Comparison of ENCODE assay signal across 8 cellular contexts in the genomic region with DNA sequence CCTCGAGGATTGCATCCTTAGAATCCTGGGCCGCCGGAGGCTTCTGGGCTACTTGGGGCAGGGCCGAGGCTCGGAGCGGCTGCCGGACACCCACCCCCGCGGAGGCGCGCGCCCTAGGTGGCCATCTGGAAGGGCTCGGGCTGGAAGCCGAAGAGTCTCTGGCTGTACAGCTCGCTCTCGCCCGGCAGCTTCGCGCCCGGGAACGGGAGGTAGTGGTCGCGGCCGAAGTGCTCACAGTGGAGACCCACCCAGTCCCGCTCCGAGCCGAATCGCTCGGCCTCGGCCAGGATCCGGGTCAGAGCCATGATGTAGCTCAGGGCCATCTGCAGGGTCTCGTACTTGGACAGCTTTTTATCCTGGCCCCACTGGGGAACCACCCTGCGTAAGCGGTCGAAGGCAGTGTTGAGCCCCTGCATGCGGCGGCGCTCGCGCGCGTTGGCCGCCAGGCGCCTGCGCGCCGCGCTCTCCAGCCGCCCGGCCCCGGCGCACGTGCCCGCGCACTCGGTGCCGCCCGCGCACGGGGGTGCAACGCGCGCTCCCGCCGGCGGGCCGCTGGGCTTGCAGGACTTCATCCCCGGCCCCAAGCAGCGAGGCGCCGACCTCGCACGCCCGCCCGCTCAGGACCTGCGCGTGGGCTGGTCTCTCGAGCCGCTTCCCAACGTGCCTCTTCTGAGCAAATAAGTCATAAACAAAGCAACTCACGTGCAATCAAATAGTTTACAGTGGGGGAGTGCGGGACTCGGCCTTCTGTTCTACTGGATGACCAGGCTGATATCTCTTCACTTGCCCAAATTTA. TPM values are rescaled to one million over a fixed set of nuclear protein-coding genes. Genes with fewer than 3 reads are reported as not detected.
DNase-seq lines count a peak whose midpoint lies in the region; ATAC-seq, FAIRE-seq and TF ChIP-seq lines count a peak whose summit lies in the region.

No MANE protein-coding gene starts in this region.

- H2AFZ ChIP-seq in K562 (ENCODE audit: low read depth, low read length): peak overlapping the region; percentile 86

- peak; percentile 91 for ATAC-seq in GM21619 (IDR thresholded peaks at IDR 0.05; ENCODE audit: unreplicated experiment)
- ATAC-seq in RWPE2 (ENCODE audit: low read depth): peak; percentile 81
- ATAC-seq in K562: peak; percentile 95

- no TSS peak for BruUV-seq in K562 (replicated peaks; lab: Mats Ljungman, UMichigan)

- no peak for TF ChIP-seq EP300 in K562 (IDR thresholded peaks at IDR 0.05; ENCODE audit: low read length)

- H4K20me1 ChIP-seq in K562 (replicated peaks; ENCODE audit: control insufficient read depth, insufficient read depth, low read length): no peaks in the 10 kb centered on the region

- peak overlapping the region; percentile 70 for H3K4me2 ChIP-seq in K562 (ENCODE audit: insufficient read depth, low read length)

- FAIRE-seq in K562 (lab: Jason Lieb, UNC): no peak

- in situ Hi-C loops in K562 (cut with MboI): no loop called here

- TF ChIP-seq RAD21 in K562 (CRISPR knock-in tag; conservative IDR thresholded peaks at IDR 0.05 in 1 of 2, IDR thresholded peaks at IDR 0.05 in 1 of 2): no peak

- DNase-seq in GF-D8 (lab: John Stamatoyannopoulos, UW) (peak; percentile 22), HuH-7 (ENCODE audit: low spot score) (peak; percentile 87), RWPE2 (ENCODE audit: low spot score) (peak; percentile 68), K562 (ENCODE audit: extremely low read depth in 1 of 4, low spot score in 3 of 4) (peak; percentile 71 to 80 (median 78)), retinal pigment epithelial cell (ENCODE audit: low read depth) (no peak), NCI-H1048 (lab: John Stamatoyannopoulos, UW) (no peak)

- H3K27me3 ChIP-seq in RWPE2 (ENCODE audit: insufficient read depth, poor library complexity, severe bottlenecking) (no peaks in the 10 kb centered on the region), K562 (ENCODE audit: control insufficient read depth in 2 of 2, insufficient read depth in 2 of 2, low read length in 2 of 2) (peaks cover 22 to 44% of the 10 kb centered on the region in 2 experiments; a peak in 4 of 5 replicates)

- intact Hi-C loops in K562 (cut with micrococcal nuclease): no loop called here

- H3K9ac ChIP-seq in K562 (ENCODE audit: insufficient read depth in 1 of 2, low read depth in 2 of 2, low read length in 2 of 2): peak overlapping the region; percentile 37 to 88; a peak in 3 of 4 replicates

- H3K27ac ChIP-seq in RWPE2 (ENCODE audit: poor library complexity, severe bottlenecking): no peak overlapping the region
- H3K27ac ChIP-seq in K562 (ENCODE audit: extremely low read depth, low read depth, low read length): no peak overlapping the region

- 19% methylated on average over 76 of the region's 83 CpGs for WGBS in K562 (ENCODE audit: insufficient coverage, low coverage, missing lambda C conversion rate)

- POLR2A ChIA-PET in K562 (lab: Yijun Ruan, JAX): interaction anchor here (0.6 to 0.9 kb wide), 3 partner anchors 10 to 1377 kb away, joined by 3 to 4 read pairs (median 3); no protein-coding TSS in a partner anchor

- no peaks in the 10 kb centered on the region for H3K4me1 ChIP-seq in RWPE2 (ENCODE audit: insufficient read depth, poor library complexity, severe bottlenecking)
- H3K4me1 ChIP-seq in K562 (replicated peaks in 1 of 2; ENCODE audit: control insufficient read depth in 2 of 2, insufficient read depth in 2 of 2, low read length in 2 of 2): peaks cover 0 to 9% of the 10 kb centered on the region in 2 experiments; a peak in 3 of 5 replicates

- CTCF ChIA-PET in K562 (lab: Yijun Ruan, JAX; ENCODE audit: low intra/inter-chr PET ratio): no interaction called here

- H3K36me3 ChIP-seq in RWPE2 (ENCODE audit: low read depth) (no peaks in the 10 kb centered on the region), K562 (ENCODE audit: control insufficient read depth, insufficient read depth, low read length) (no peaks in the 10 kb centered on the region)

- no peak for TF ChIP-seq POLR2A in K562 (conservative IDR thresholded peaks at IDR 0.05)

- no peaks in the 10 kb centered on the region for H3K9me1 ChIP-seq in K562 (ENCODE audit: control insufficient read depth, insufficient read depth, low read length)

- peak overlapping the region; percentile 48 for H3K4me3 ChIP-seq in RWPE2 (ENCODE audit: severe bottlenecking)
- peak overlapping the region; percentile 37 for H3K4me3 ChIP-seq in K562
- peak overlapping the region; percentile 72 for H3K4me3 ChIP-seq in iPS-11a (ENCODE audit: low read depth, low read length)
- H3K4me3 ChIP-seq in retinal pigment epithelial cell (ENCODE audit: low read length): peak overlapping the region; percentile 58

- TF ChIP-seq CTCF in RWPE2 (IDR thresholded peaks at IDR 0.05; ENCODE audit: poor library complexity, severe bottlenecking): peak; percentile 52
- TF ChIP-seq CTCF in K562 (IDR thresholded peaks at IDR 0.05 in 2 of 3, conservative IDR thresholded peaks at IDR 0.05 in 1 of 3; ENCODE audit: insufficient read depth in 2 of 3, low read depth in 1 of 3, low read length in 3 of 3): peak in 1 of 3 experiments; percentile 28; a peak in 1 of 6 replicates
- TF ChIP-seq CTCF in retinal pigment epithelial cell (conservative IDR thresholded peaks at IDR 0.05; ENCODE audit: low read depth, low read length): peak; percentile 4

- H3K79me2 ChIP-seq in K562 (ENCODE audit: control insufficient read depth, insufficient read depth, low read length): no peaks in the 10 kb centered on the region

- no peaks in the 10 kb centered on the region for H3K9me3 ChIP-seq in RWPE2 (ENCODE audit: severe bottlenecking)
- H3K9me3 ChIP-seq in K562 (replicated peaks; ENCODE audit: control insufficient read depth, insufficient read depth, low read depth, low read length): no peaks in the 10 kb centered on the region

TF ChIP-seq in K562, 482 proteins besides CTCF, POLR2A, EP300 and RAD21 (continues in another document):
- TF ChIP-seq MYC (IDR thresholded peaks at IDR 0.05; ENCODE audit: low read depth, low read length) (peak; percentile 48; the same call in 1 of the 2 replicates), MYC (CRISPR knock-in tag; IDR thresholded peaks at IDR 0.05; ENCODE audit: borderline replicate concordance, low read depth) (no peak), SETDB1 (IDR thresholded peaks at IDR 0.05; ENCODE audit: low read length) (no peak), NCOA1 (IDR thresholded peaks at IDR 0.05; ENCODE audit: low read depth) (no peak), ZNF584 (CRISPR knock-in tag; IDR thresholded peaks at IDR 0.05; ENCODE audit: low read depth) (no peak), HDAC3 (IDR thresholded peaks at IDR 0.05; ENCODE audit: borderline replicate concordance, partially characterized antibody) (no peak), PCBP2 (IDR thresholded peaks at IDR 0.05; ENCODE audit: low read depth, low read length, poor library complexity, severe bottlenecking) (no peak), HEY1 (CRISPR knock-in tag; IDR thresholded peaks at IDR 0.05; ENCODE audit: borderline replicate concordance) (no peak), CXXC5 (CRISPR knock-in tag; IDR thresholded peaks at IDR 0.05) (peak; percentile 71), ZKSCAN1 (IDR thresholded peaks at IDR 0.05; ENCODE audit: low read depth, low read length) (no peak), XRCC3 (IDR thresholded peaks at IDR 0.05) (no peak), FOXP1 (CRISPR knock-in tag; IDR thresholded peaks at IDR 0.05) (peak; percentile 89), SIN3A (IDR thresholded peaks at IDR 0.05; ENCODE audit: borderline replicate concordance in 2 of 2, control insufficient read depth in 1 of 2, low read depth in 2 of 2, low read length in 2 of 2) (no peak)
- TF ChIP-seq, protein P1, sequence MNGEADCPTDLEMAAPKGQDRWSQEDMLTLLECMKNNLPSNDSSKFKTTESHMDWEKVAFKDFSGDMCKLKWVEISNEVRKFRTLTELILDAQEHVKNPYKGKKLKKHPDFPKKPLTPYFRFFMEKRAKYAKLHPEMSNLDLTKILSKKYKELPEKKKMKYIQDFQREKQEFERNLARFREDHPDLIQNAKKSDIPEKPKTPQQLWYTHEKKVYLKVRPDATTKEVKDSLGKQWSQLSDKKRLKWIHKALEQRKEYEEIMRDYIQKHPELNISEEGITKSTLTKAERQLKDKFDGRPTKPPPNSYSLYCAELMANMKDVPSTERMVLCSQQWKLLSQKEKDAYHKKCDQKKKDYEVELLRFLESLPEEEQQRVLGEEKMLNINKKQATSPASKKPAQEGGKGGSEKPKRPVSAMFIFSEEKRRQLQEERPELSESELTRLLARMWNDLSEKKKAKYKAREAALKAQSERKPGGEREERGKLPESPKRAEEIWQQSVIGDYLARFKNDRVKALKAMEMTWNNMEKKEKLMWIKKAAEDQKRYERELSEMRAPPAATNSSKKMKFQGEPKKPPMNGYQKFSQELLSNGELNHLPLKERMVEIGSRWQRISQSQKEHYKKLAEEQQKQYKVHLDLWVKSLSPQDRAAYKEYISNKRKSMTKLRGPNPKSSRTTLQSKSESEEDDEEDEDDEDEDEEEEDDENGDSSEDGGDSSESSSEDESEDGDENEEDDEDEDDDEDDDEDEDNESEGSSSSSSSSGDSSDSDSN (IDR thresholded peaks at IDR 0.05; ENCODE audit: borderline replicate concordance in 1 of 2, low read depth in 2 of 2, low read length in 2 of 2): peak in 1 of 2 experiments; percentile 19; a peak in 1 of 4 replicates

RNA-seq across cellular contexts. Expression of a gene that starts 0.6 kb away (rescaled TPM):
- total RNA-seq in K562 (2011; cell fraction: chromatin; rRNA removed; ENCODE audit: low replicate concordance): not detected in 2 replicates
- not detected in 2 replicates for total RNA-seq in K562 (2011; cell fraction: nucleolus; rRNA removed)
- total RNA-seq in K562 (2011; cell fraction: nucleoplasm; rRNA removed): 0.29 TPM in 1 of 2 replicates, not detected in the other
- total RNA-seq in K562 (2014; rRNA removed) (0.12 TPM in 1 of 2 replicates, not detected in the other), K562 (2014; rRNA removed; fragmentation: Illumina TruSeq; extraction: Trizol) (not detected in 2 replicates), K562 (2015; rRNA removed; fragmentation: Illumina TruSeq; extraction: Trizol) (not detected in 2 replicates), K562 (2021) (not detected in 2 replicates)
- polyA plus RNA-seq in K562 (2011; rRNA removed) (not detected in 2 replicates), K562 (2014; fragmentation: Illumina TruSeq; extraction: Trizol) (not detected in 2 replicates), K562 (2014; fragmentation: Nextera tagmentation; extraction: Ambion mirVana) (not detected), K562 (2014; rRNA removed) (0.20 TPM in 1 of 2 replicates, not detected in the other)
- polyA plus RNA-seq in K562 (2011; cell fraction: cytosol; rRNA removed): 0.06 TPM in 1 of 2 replicates, not detected in the other
- not detected in 2 replicates for polyA plus RNA-seq in K562 (2011; cell fraction: nucleus; rRNA removed)
- polyA plus RNA-seq in K562 (2012): not detected in 2 replicates
- not detected in 2 replicates for polyA minus RNA-seq in K562 (2011; rRNA and poly(A)+ RNA removed)
- polyA minus RNA-seq in K562 (2011; cell fraction: cytosol; rRNA and poly(A)+ RNA removed): not detected in 2 replicates
- polyA minus RNA-seq in K562 (2011; cell fraction: nucleus; rRNA and poly(A)+ RNA removed): not detected in 2 replicates

Comparison
In these comparisons a context has a peak if more than half of its experiments do, and no peak if none do; other contexts are left out.
1. DNase-seq: peak in GF-D8 (single experiment), HuH-7 (single experiment), RWPE2 (single experiment) and K562 (4 of 4); none in retinal pigment epithelial cell (single experiment) and NCI-H1048 (single experiment).
2. Peak in every context shown above with its lines, with median percentiles within 50 percentile points of each other: ATAC-seq and H3K4me3 ChIP-seq.